1 cellular context compared by ENCODE assay signal in the genomic region with DNA sequence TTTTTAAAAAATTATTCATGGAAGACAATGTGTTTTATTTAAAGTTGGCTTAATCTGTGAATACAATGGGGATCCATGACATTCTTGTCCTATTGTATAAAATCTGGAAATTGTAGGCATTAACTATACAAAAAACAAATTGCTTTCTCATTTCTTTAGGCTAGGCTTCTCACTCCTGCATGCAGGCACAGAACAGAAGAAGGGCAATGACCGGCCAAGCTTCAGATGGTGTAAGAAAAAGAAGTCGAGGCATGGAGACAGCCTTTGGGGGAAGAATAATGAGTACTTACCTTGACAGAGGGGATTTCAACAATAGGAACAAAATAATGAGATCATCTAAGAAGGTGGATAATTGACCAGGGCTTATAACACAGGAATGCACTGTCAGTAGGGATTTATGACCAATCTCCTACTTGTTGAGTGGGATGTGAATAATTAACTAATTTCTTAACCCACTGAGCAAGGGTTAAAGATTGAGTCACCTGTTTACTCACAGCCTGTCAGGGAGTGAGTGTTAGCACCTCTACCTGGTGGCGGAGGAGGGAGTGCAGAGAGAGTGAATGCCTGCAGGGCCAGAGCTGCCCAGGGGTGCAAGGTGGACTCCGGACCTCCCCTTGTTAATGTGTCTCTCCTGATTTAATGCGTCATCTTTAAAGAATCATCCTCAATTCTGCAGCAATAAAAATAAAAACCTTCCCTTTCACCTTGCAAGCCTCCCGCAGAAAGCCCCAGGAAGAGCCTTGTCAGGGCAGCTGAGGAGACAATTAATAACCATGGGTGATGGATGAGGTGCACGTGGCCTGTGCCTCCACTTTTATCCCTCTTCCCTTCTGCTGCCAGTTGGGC.
TF ChIP-seq lines count a peak whose summit lies in the region.

No MANE protein-coding gene starts in this region.

TF ChIP-seq in HepG2, 621 proteins besides CTCF, POLR2A, EP300 and RAD21 (continued from another document and continues in another):
- TF ChIP-seq, protein P1, sequence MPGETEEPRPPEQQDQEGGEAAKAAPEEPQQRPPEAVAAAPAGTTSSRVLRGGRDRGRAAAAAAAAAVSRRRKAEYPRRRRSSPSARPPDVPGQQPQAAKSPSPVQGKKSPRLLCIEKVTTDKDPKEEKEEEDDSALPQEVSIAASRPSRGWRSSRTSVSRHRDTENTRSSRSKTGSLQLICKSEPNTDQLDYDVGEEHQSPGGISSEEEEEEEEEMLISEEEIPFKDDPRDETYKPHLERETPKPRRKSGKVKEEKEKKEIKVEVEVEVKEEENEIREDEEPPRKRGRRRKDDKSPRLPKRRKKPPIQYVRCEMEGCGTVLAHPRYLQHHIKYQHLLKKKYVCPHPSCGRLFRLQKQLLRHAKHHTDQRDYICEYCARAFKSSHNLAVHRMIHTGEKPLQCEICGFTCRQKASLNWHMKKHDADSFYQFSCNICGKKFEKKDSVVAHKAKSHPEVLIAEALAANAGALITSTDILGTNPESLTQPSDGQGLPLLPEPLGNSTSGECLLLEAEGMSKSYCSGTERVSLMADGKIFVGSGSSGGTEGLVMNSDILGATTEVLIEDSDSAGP (CRISPR knock-in tag; IDR thresholded peaks at IDR 0.05; ENCODE audit: borderline replicate concordance), result no peak; the same call in 1 of the 2 replicates
- TF ChIP-seq KAT7 (CRISPR knock-in tag; IDR thresholded peaks at IDR 0.05; ENCODE audit: borderline replicate concordance) (no peak), SIN3B (IDR thresholded peaks at IDR 0.05; ENCODE audit: low read length) (no peak), IRF2 (CRISPR knock-in tag; IDR thresholded peaks at IDR 0.05) (peak; percentile 38; the same call in 1 of the 2 replicates), ZNF749 (CRISPR knock-in tag; IDR thresholded peaks at IDR 0.05; ENCODE audit: borderline replicate concordance) (no peak), SNAPC2 (CRISPR knock-in tag; IDR thresholded peaks at IDR 0.05) (no peak), ZC3H13 (CRISPR knock-in tag; IDR thresholded peaks at IDR 0.05) (no peak), FOXO4 (CRISPR knock-in tag; conservative IDR thresholded peaks at IDR 0.05) (no peak), YEATS4 (CRISPR knock-in tag; IDR thresholded peaks at IDR 0.05; ENCODE audit: borderline replicate concordance) (0 out of 2 replicates have a peak, but pooled peaks have one; percentile 36), SETDB1 (CRISPR knock-in tag; IDR thresholded peaks at IDR 0.05; ENCODE audit: borderline replicate concordance) (no peak), ZNF138 (CRISPR knock-in tag; IDR thresholded peaks at IDR 0.05; ENCODE audit: low read depth) (no peak), ZNF570 (CRISPR knock-in tag; IDR thresholded peaks at IDR 0.05; ENCODE audit: borderline replicate concordance) (no peak), ZNF772 (CRISPR knock-in tag; IDR thresholded peaks at IDR 0.05) (no peak), ZNF557 (CRISPR knock-in tag; IDR thresholded peaks at IDR 0.05) (no peak), KDM2A (CRISPR knock-in tag; IDR thresholded peaks at IDR 0.05; ENCODE audit: borderline replicate concordance, low read depth) (no peak), HOXA7 (CRISPR knock-in tag; IDR thresholded peaks at IDR 0.05) (no peak), POGZ (CRISPR knock-in tag; IDR thresholded peaks at IDR 0.05) (peak; percentile 72), ZBTB4 (CRISPR knock-in tag; IDR thresholded peaks at IDR 0.05; ENCODE audit: borderline replicate concordance) (no peak), PAWR (CRISPR knock-in tag; IDR thresholded peaks at IDR 0.05; ENCODE audit: borderline replicate concordance) (no peak), HOXA3 (CRISPR knock-in tag; IDR thresholded peaks at IDR 0.05) (peak; percentile 53; the same call in 1 of the 2 replicates), HIVEP1 (CRISPR knock-in tag; IDR thresholded peaks at IDR 0.05) (no peak), ZNF775 (CRISPR knock-in tag; IDR thresholded peaks at IDR 0.05; ENCODE audit: borderline replicate concordance) (no peak), ZNF629 (CRISPR knock-in tag; conservative IDR thresholded peaks at IDR 0.05) (no peak), HCFC1 (IDR thresholded peaks at IDR 0.05; ENCODE audit: low read depth, low read length) (no peak), ZNF333 (CRISPR knock-in tag; IDR thresholded peaks at IDR 0.05; ENCODE audit: borderline replicate concordance) (no peak), ZNF24 (IDR thresholded peaks at IDR 0.05) (no peak), EHMT2 (IDR thresholded peaks at IDR 0.05; ENCODE audit: borderline replicate concordance, low read depth, low read length) (peak; percentile 39; the same call in 1 of the 2 replicates), ZNF883 (CRISPR knock-in tag; IDR thresholded peaks at IDR 0.05; ENCODE audit: not compliant biosample characterization) (peak; percentile 29), PPARG (CRISPR knock-in tag; conservative IDR thresholded peaks at IDR 0.05) (0 out of 2 replicates have a peak, but pooled peaks have one; percentile 27), ARNT (IDR thresholded peaks at IDR 0.05) (no peak), ZNF160 (CRISPR knock-in tag; IDR thresholded peaks at IDR 0.05) (peak; percentile 61; the same call in 1 of the 2 replicates), MEIS2 (CRISPR knock-in tag; IDR thresholded peaks at IDR 0.05) (peak; percentile 88), ZNF556 (CRISPR knock-in tag; IDR thresholded peaks at IDR 0.05; ENCODE audit: borderline replicate concordance) (no peak), ZSCAN25 (CRISPR knock-in tag; IDR thresholded peaks at IDR 0.05) (peak; percentile 88), MED8 (CRISPR knock-in tag; IDR thresholded peaks at IDR 0.05; ENCODE audit: insufficient replicate concordance) (no peak), ZNF530 (CRISPR knock-in tag; IDR thresholded peaks at IDR 0.05; ENCODE audit: low read depth) (no peak), TP53 (CRISPR knock-in tag; conservative IDR thresholded peaks at IDR 0.05) (no peak), BCL6 (CRISPR knock-in tag; IDR thresholded peaks at IDR 0.05) (peak; percentile 10; the same call in 1 of the 2 replicates)
- TF ChIP-seq, protein P2, sequence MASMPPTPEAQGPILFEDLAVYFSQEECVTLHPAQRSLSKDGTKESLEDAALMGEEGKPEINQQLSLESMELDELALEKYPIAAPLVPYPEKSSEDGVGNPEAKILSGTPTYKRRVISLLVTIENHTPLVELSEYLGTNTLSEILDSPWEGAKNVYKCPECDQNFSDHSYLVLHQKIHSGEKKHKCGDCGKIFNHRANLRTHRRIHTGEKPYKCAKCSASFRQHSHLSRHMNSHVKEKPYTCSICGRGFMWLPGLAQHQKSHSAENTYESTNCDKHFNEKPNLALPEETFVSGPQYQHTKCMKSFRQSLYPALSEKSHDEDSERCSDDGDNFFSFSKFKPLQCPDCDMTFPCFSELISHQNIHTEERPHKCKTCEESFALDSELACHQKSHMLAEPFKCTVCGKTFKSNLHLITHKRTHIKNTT (CRISPR knock-in tag; IDR thresholded peaks at IDR 0.05), result no peak
- TF ChIP-seq, protein P3, sequence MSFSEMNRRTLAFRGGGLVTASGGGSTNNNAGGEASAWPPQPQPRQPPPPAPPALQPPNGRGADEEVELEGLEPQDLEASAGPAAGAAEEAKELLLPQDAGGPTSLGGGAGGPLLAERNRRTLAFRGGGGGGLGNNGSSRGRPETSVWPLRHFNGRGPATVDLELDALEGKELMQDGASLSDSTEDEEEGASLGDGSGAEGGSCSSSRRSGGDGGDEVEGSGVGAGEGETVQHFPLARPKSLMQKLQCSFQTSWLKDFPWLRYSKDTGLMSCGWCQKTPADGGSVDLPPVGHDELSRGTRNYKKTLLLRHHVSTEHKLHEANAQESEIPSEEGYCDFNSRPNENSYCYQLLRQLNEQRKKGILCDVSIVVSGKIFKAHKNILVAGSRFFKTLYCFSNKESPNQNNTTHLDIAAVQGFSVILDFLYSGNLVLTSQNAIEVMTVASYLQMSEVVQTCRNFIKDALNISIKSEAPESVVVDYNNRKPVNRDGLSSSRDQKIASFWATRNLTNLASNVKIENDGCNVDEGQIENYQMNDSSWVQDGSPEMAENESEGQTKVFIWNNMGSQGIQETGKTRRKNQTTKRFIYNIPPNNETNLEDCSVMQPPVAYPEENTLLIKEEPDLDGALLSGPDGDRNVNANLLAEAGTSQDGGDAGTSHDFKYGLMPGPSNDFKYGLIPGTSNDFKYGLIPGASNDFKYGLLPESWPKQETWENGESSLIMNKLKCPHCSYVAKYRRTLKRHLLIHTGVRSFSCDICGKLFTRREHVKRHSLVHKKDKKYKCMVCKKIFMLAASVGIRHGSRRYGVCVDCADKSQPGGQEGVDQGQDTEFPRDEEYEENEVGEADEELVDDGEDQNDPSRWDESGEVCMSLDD (CRISPR knock-in tag; IDR thresholded peaks at IDR 0.05; ENCODE audit: borderline replicate concordance), result no peak
- TF ChIP-seq, protein P4, sequence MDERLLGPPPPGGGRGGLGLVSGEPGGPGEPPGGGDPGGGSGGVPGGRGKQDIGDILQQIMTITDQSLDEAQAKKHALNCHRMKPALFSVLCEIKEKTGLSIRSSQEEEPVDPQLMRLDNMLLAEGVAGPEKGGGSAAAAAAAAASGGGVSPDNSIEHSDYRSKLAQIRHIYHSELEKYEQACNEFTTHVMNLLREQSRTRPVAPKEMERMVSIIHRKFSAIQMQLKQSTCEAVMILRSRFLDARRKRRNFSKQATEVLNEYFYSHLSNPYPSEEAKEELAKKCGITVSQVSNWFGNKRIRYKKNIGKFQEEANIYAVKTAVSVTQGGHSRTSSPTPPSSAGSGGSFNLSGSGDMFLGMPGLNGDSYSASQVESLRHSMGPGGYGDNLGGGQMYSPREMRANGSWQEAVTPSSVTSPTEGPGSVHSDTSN (CRISPR knock-in tag; IDR thresholded peaks at IDR 0.05), result peak; percentile 57; the same call in 1 of the 2 replicates
- TF ChIP-seq, protein P5, sequence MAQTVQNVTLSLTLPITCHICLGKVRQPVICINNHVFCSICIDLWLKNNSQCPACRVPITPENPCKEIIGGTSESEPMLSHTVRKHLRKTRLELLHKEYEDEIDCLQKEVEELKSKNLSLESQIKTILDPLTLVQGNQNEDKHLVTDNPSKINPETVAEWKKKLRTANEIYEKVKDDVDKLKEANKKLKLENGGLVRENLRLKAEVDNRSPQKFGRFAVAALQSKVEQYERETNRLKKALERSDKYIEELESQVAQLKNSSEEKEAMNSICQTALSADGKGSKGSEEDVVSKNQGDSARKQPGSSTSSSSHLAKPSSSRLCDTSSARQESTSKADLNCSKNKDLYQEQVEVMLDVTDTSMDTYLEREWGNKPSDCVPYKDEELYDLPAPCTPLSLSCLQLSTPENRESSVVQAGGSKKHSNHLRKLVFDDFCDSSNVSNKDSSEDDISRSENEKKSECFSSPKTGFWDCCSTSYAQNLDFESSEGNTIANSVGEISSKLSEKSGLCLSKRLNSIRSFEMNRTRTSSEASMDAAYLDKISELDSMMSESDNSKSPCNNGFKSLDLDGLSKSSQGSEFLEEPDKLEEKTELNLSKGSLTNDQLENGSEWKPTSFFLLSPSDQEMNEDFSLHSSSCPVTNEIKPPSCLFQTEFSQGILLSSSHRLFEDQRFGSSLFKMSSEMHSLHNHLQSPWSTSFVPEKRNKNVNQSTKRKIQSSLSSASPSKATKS (CRISPR knock-in tag; IDR thresholded peaks at IDR 0.05), result no peak
- TF ChIP-seq, protein P6, sequence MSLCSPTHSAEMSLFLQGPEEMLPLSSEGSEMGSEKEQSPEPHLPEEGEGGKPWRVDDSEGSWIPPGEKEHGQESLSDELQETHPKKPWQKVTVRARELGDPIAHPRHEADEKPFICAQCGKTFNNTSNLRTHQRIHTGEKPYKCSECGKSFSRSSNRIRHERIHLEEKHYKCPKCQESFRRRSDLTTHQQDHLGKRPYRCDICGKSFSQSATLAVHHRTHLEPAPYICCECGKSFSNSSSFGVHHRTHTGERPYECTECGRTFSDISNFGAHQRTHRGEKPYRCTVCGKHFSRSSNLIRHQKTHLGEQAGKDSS (CRISPR knock-in tag; IDR thresholded peaks at IDR 0.05; ENCODE audit: borderline replicate concordance, low read depth), result no peak; the same call in 1 of the 2 replicates
- TF ChIP-seq, protein P7, sequence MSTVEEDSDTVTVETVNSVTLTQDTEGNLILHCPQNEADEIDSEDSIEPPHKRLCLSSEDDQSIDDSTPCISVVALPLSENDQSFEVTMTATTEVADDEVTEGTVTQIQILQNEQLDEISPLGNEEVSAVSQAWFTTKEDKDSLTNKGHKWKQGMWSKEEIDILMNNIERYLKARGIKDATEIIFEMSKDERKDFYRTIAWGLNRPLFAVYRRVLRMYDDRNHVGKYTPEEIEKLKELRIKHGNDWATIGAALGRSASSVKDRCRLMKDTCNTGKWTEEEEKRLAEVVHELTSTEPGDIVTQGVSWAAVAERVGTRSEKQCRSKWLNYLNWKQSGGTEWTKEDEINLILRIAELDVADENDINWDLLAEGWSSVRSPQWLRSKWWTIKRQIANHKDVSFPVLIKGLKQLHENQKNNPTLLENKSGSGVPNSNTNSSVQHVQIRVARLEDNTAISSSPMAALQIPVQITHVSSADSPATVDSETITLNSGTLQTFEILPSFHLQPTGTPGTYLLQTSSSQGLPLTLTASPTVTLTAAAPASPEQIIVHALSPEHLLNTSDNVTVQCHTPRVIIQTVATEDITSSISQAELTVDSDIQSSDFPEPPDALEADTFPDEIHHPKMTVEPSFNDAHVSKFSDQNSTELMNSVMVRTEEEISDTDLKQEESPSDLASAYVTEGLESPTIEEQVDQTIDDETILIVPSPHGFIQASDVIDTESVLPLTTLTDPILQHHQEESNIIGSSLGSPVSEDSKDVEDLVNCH (CRISPR knock-in tag; IDR thresholded peaks at IDR 0.05), result no peak
